ENCODE assay signal across 14 cellular contexts in genomic region chr19:54573330-54573872, GRCh38.
DNase-seq lines count a peak whose midpoint lies in the region; ATAC-seq and TF ChIP-seq lines count a peak whose summit lies in the region.
"Had no signal": no experiment of that assay in that cellular context is flagged by ENCODE, and none has a peak within 500 bp of the region (broad histone marks: within the 10 kb centered on the region; RNA-seq: fewer than 3 reads in every experiment).

LILRA2 (plus strand) TSS chr19:54573790; CDS start chr19:54573879, 89 bp downstream.

- TF ChIP-seq CTCF in GM13977 (IDR thresholded peaks at IDR 0.05; ENCODE audit: extremely low read depth, insufficient read depth, missing control alignments), result no peak

- peak within 1 kb of the TSS; percentile 6 for H3K4me3 Mint-ChIP-seq in central memory CD8-positive, alpha-beta T cell
- H3K4me3 Mint-ChIP-seq: activated naive CD4-positive, alpha-beta T cell treated with anti-CD3 and anti-CD28 coated beads, Interleukin-2, amount 50 U/mL, for 24 hours; nephron had no signal

- DNase-seq in GM13977 (ENCODE audit: low spot score) (peak; percentile 69), pons (ENCODE audit: low spot score) (peak; percentile 16), hippocampal formation (lab: John Stamatoyannopoulos, UW) (no peak), NCI-H774 (lab: John Stamatoyannopoulos, UW) (no peak)
- no peak for DNase-seq in central memory CD8-positive, alpha-beta T cell (ENCODE audit: low spot score in 2 of 2)
- DNase-seq: activated CD4-positive, alpha-beta T cell treated with anti-CD3 and anti-CD28 coated beads for 1 hour; effector memory CD8-positive, alpha-beta T cell; NCI-H1930; stimulated activated CD4-positive, alpha-beta T cell treated with anti-CD3 and anti-CD28 coated beads, Interleukin-12 subunit alpha, Interleukin-12 subunit beta, amount 100 ng/mL, for 4 hours had no signal

- H3K9me3 Mint-ChIP-seq in central memory CD8-positive, alpha-beta T cell, result no peaks in the 10 kb centered on the region
- H3K9me3 Mint-ChIP-seq: activated naive CD4-positive, alpha-beta T cell treated with anti-CD3 and anti-CD28 coated beads, Interleukin-2, amount 50 U/mL, for 24 hours; effector memory CD8-positive, alpha-beta T cell had no signal

- no peaks in the 10 kb centered on the region for H3K36me3 Mint-ChIP-seq in central memory CD8-positive, alpha-beta T cell (ENCODE audit: insufficient read depth)
- H3K36me3 Mint-ChIP-seq: activated naive CD4-positive, alpha-beta T cell treated with anti-CD3 and anti-CD28 coated beads, Interleukin-2, amount 50 U/mL, for 24 hours had no signal

- peaks cover 13% of the 10 kb centered on the region for H3K4me1 Mint-ChIP-seq in central memory CD8-positive, alpha-beta T cell
- H3K4me1 Mint-ChIP-seq: activated naive CD4-positive, alpha-beta T cell treated with anti-CD3 and anti-CD28 coated beads, Interleukin-2, amount 50 U/mL, for 24 hours; nephron had no signal

- ATAC-seq in HG03571 (IDR thresholded peaks at IDR 0.05; ENCODE audit: unreplicated experiment) (peak; percentile 66), GM21360 (IDR thresholded peaks at IDR 0.05; ENCODE audit: unreplicated experiment) (no peak), GM21723 (IDR thresholded peaks at IDR 0.05; ENCODE audit: unreplicated experiment) (no peak)
- no peak for ATAC-seq in central memory CD8-positive, alpha-beta T cell (replicated peaks; ENCODE audit: extremely low read depth, poor library complexity, severe bottlenecking)
- ATAC-seq: effector memory CD8-positive, alpha-beta T cell had no signal

- H3K27ac Mint-ChIP-seq in central memory CD8-positive, alpha-beta T cell (ENCODE audit: low read depth), result no peak within 1 kb of the TSS
- H3K27ac Mint-ChIP-seq: activated naive CD4-positive, alpha-beta T cell treated with anti-CD3 and anti-CD28 coated beads, Interleukin-2, amount 50 U/mL, for 24 hours; effector memory CD8-positive, alpha-beta T cell; nephron had no signal

- H3K27me3 Mint-ChIP-seq in central memory CD8-positive, alpha-beta T cell, result peaks cover 46% of the 10 kb centered on the region

- in situ Hi-C loops in GM13977 (cut with MboI; ENCODE audit: low pct_unique_long_range_greater_than_20kb, low sequenced_read_pairs, unreplicated experiment), result no loop called here

Comparison
In these comparisons a context has a peak if more than half of its experiments do, and no peak if none do; other contexts are left out.
1. DNase-seq: peak in GM13977 (single experiment) and pons (single experiment); none in central memory CD8-positive, alpha-beta T cell (0 of 2), hippocampal formation (0 of 2) and NCI-H774 (single experiment).